Comparison of ENCODE assay signal across 10 cellular contexts in the genomic region with DNA sequence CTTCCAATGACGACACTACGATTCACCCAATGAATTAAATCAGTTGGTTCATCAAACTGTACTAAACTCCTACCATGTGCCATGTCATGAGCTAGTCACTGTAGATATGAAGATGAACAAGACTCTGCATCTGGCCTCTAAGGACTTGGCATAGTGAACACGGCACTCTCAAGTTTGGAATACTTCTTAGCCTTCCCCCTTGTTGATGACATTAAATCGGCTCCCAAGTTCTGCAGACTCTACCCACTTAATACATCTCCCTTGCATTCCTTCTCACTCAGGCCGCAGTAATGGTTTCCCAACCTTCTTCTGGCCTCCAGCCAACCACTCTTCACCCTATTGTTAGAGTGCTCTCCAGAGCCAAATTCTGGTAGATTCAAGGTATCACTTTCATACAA.
A peak's percentile ranks its signal among the peaks of the same experiment; 100 is the strongest.
DNase-seq lines count a peak whose midpoint lies in the region; ATAC-seq and TF ChIP-seq lines count a peak whose summit lies in the region.
"Had no signal": no experiment of that assay in that cellular context is flagged by ENCODE, and none has a peak within 500 bp of the region (broad histone marks: within the 10 kb centered on the region; RNA-seq: fewer than 3 reads in every experiment).

No MANE protein-coding gene starts in this region.

- no peaks in the 10 kb centered on the region for H3K9me3 ChIP-seq in DOHH2 (ENCODE audit: control insufficient read depth, insufficient read depth, low read length)
- no peaks in the 10 kb centered on the region for H3K9me3 ChIP-seq in mammary epithelial cell (replicated peaks; ENCODE audit: insufficient read depth, low read length)
- H3K9me3 ChIP-seq in osteoblast (ENCODE audit: low read depth, low read length), result no peaks in the 10 kb centered on the region
- no peaks in the 10 kb centered on the region for H3K9me3 ChIP-seq in body of pancreas

- no peak for ATAC-seq in body of pancreas
- ATAC-seq in HG02840 (IDR thresholded peaks at IDR 0.05; ENCODE audit: low FRiP score, unreplicated experiment), result no peak
- ATAC-seq in HG03196 (IDR thresholded peaks at IDR 0.05; ENCODE audit: unreplicated experiment), result no peak
- no peak for ATAC-seq in GM18517 (IDR thresholded peaks at IDR 0.05; ENCODE audit: unreplicated experiment)
- ATAC-seq: WTC11 had no signal

- H3K4me2 ChIP-seq in DOHH2 (ENCODE audit: low read length) (peak overlapping the region; percentile 37), mammary epithelial cell (ENCODE audit: insufficient read depth, low read depth, low read length) (peak overlapping the region; percentile 72), osteoblast (ENCODE audit: insufficient read depth, low read length) (peak overlapping the region; percentile 83)

- H3K79me2 ChIP-seq in DOHH2 (ENCODE audit: control insufficient read depth, low read length) (no peaks in the 10 kb centered on the region), mammary epithelial cell (ENCODE audit: insufficient read depth, low read length) (no peaks in the 10 kb centered on the region), osteoblast (ENCODE audit: insufficient read depth, low read length) (peaks cover 17% of the 10 kb centered on the region)

- CTCF ChIA-PET in mammary epithelial cell (lab: Charles Lee; ENCODE audit: low non-redundant PET), result no interaction called here

- no peaks in the 10 kb centered on the region for H3K36me3 ChIP-seq in DOHH2 (ENCODE audit: control insufficient read depth, low read length)
- no peaks in the 10 kb centered on the region for H3K36me3 ChIP-seq in mammary epithelial cell (ENCODE audit: insufficient read depth, low read length)
- peaks cover 6% of the 10 kb centered on the region for H3K36me3 ChIP-seq in osteoblast (ENCODE audit: insufficient read depth, low read length)
- no peaks in the 10 kb centered on the region for H3K36me3 ChIP-seq in body of pancreas (replicated peaks in 1 of 2; ENCODE audit: insufficient read depth in 1 of 2, low read depth in 2 of 2)

- H3K4me1 ChIP-seq in DOHH2 (ENCODE audit: control insufficient read depth, low read length) (peaks cover 17% of the 10 kb centered on the region), mammary epithelial cell (ENCODE audit: insufficient read depth, low read length) (peaks cover 36% of the 10 kb centered on the region), osteoblast (ENCODE audit: insufficient read depth, low read length) (peaks cover 31% of the 10 kb centered on the region), body of pancreas (no peaks in the 10 kb centered on the region)

- no peak overlapping the region for H3K27ac ChIP-seq in DOHH2 (ENCODE audit: low read depth, low read length)
- peak overlapping the region; percentile 91 for H3K27ac ChIP-seq in mammary epithelial cell (ENCODE audit: insufficient read depth, low read depth, low read length)
- peak overlapping the region; percentile 97 for H3K27ac ChIP-seq in osteoblast (ENCODE audit: low read depth, low read length)
- no peak overlapping the region for H3K27ac ChIP-seq in body of pancreas

- no peak for TF ChIP-seq POLR2A in NB4 (IDR thresholded peaks at IDR 0.05; ENCODE audit: extremely low read depth, insufficient read length)
- TF ChIP-seq POLR2A in body of pancreas (IDR thresholded peaks at IDR 0.05), result no peak

- H3K9ac ChIP-seq in mammary epithelial cell (ENCODE audit: insufficient read depth, low read length), result peak overlapping the region; percentile 45

- WGBS in mammary epithelial cell (ENCODE audit: low coverage, missing lambda C conversion rate), result 80% methylated on average over 5 of the region's 5 CpGs
- 92 to 94% methylated on average over 5 of the region's 5 CpGs for WGBS in body of pancreas, 2 donors

- in situ Hi-C loops in mammary epithelial cell (cut with MboI; ENCODE audit: low sequenced_read_pairs in 2 of 2), result no loop called here

- TF ChIP-seq CTCF in DOHH2 (IDR thresholded peaks at IDR 0.05; ENCODE audit: low read depth, low read length, poor library complexity, severe bottlenecking) (no peak), NB4 (IDR thresholded peaks at IDR 0.05; ENCODE audit: low read depth, low read length) (no peak), mammary epithelial cell (conservative IDR thresholded peaks at IDR 0.05 in 1 of 2, IDR thresholded peaks at IDR 0.05 in 1 of 2; ENCODE audit: extremely low read depth in 1 of 2, insufficient read depth in 1 of 2, low read depth in 1 of 2, low read length in 2 of 2) (no peak), osteoblast (IDR thresholded peaks at IDR 0.05; ENCODE audit: extremely low read depth, low read depth, low read length) (no peak), body of pancreas (IDR thresholded peaks at IDR 0.05) (no peak)

- H3K4me3 ChIP-seq in DOHH2 (ENCODE audit: low read length) (no peak overlapping the region), NB4 (ENCODE audit: low read depth, low read length) (no peak overlapping the region), mammary epithelial cell (replicated peaks in 1 of 3; ENCODE audit: insufficient read depth in 1 of 3, low read depth in 2 of 3, low read length in 3 of 3) (no peak overlapping the region), osteoblast (ENCODE audit: insufficient read depth, low read length) (peak overlapping the region; percentile 52), body of pancreas (no peak overlapping the region)

- no peaks in the 10 kb centered on the region for H3F3A ChIP-seq in DOHH2 (ENCODE audit: control insufficient read depth, insufficient read depth)

- dilution Hi-C loops in mammary epithelial cell (cut with HindIII; ENCODE audit: low sequenced_read_pairs), result no loop called here

- intact Hi-C loops in mammary epithelial cell (cut with micrococcal nuclease) (no loop called here), body of pancreas (cut with DNase I) (no loop called here)

- BruUV-seq in mammary epithelial cell (replicated peaks; lab: Mats Ljungman, UMichigan), result no TSS peak

- H3K9me2 ChIP-seq in DOHH2 (replicated peaks; ENCODE audit: control insufficient read depth, low read length), result no peaks in the 10 kb centered on the region

- H2AFZ ChIP-seq in mammary epithelial cell (ENCODE audit: low read depth, low read length) (peak overlapping the region; percentile 52), osteoblast (ENCODE audit: low read length) (no peak overlapping the region)

- H4K20me1 ChIP-seq in DOHH2 (ENCODE audit: control insufficient read depth, insufficient read depth, low read depth, low read length) (no peaks in the 10 kb centered on the region), mammary epithelial cell (ENCODE audit: insufficient read depth, low read length) (no peaks in the 10 kb centered on the region), osteoblast (ENCODE audit: insufficient read depth, low read length) (no peaks in the 10 kb centered on the region)

- DNase-seq in NB4 (ENCODE audit: low read depth), result peak; percentile 8
- DNase-seq in mammary epithelial cell, result peak; percentile 40
- DNase-seq in osteoblast (ENCODE audit: insufficient read length, low spot score, missing footprints), result no peak
- DNase-seq in body of pancreas, result no peak
- DNase-seq: NCI-H2029 had no signal

- no peaks in the 10 kb centered on the region for H3K27me3 ChIP-seq in DOHH2 (ENCODE audit: control insufficient read depth, low read length)
- no peaks in the 10 kb centered on the region for H3K27me3 ChIP-seq in mammary epithelial cell (ENCODE audit: insufficient read depth, low read length)
- H3K27me3 ChIP-seq in osteoblast (ENCODE audit: insufficient read depth, low read length), result no peaks in the 10 kb centered on the region
- no peaks in the 10 kb centered on the region for H3K27me3 ChIP-seq in body of pancreas

Comparison
In these comparisons a context has a peak if more than half of its experiments do, and no peak if none do; other contexts are left out.
1. H3K27ac ChIP-seq: peak in mammary epithelial cell (single experiment) and osteoblast (single experiment); none in DOHH2 (single experiment) and body of pancreas (0 of 4).
2. DNase-seq: peak in NB4 (single experiment) and mammary epithelial cell (single experiment); none in osteoblast (single experiment) and body of pancreas (0 of 4).
3. Peak in every context shown above with its lines, with median percentiles within 50 percentile points of each other: H3K4me2 ChIP-seq.